ENCODE assay signal across 16 cellular contexts in the genomic region with DNA sequence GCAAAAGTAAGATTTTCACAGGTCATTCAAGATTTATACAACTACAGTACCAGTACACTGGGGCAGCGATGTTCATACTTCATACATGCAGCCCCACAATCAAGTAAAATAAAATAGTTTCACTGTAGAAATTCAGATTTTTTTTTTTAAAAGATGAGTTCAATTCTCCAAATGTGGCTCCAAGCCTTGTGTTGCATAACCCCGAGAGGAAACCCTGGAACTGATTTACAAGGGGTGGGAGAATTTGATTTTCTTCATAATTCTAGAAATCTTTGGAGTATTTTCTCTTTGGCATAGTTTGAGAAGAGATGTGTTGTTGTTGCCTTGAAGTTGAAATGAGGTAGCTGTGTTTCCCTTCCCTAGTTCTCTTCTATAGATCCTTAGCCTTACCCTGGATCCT. TPM values are rescaled to one million over a fixed set of nuclear protein-coding genes. Genes with fewer than 3 reads are reported as not detected.
DNase-seq lines count a peak whose midpoint lies in the region; ATAC-seq and TF ChIP-seq lines count a peak whose summit lies in the region.
"Had no signal": no experiment of that assay in that cellular context is flagged by ENCODE, and none has a peak within 500 bp of the region (broad histone marks: within the 10 kb centered on the region; RNA-seq: fewer than 3 reads in every experiment).

No MANE protein-coding gene starts in this region.

- H3K4me2 ChIP-seq in BLaER1 treated with 17β-estradiol and CSF1 and Interleukin-3, amounts not matched to agents 10 nM and 100 nM, result peak overlapping the region; percentile 24 to 92 (median 85); a peak in 20 of 22 replicates

- peak overlapping the region; percentile 92 to 97 (median 94) for H3K4me3 Mint-ChIP-seq in brain

- H4K20me1 ChIP-seq in BLaER1 treated with 17β-estradiol and CSF1 and Interleukin-3, amounts not matched to agents 10 nM and 100 nM, result peaks cover 0 to 15% (median 0%) of the 10 kb centered on the region in 11 experiments; a peak in 4 of 22 replicates

- ATAC-seq in right cardiac atrium (no peak), gastrocnemius medialis (no peak)

- in situ Hi-C loops in gastrocnemius medialis (cut with MboI; ENCODE audit: low sequenced_read_pairs in 4 of 4), result loop anchor here in 1 of 4 donors (5.0 kb wide), 1 partner anchor 48 kb away; no protein-coding TSS in a partner anchor

- H3K4me3 ChIP-seq in BLaER1 treated with 17β-estradiol and CSF1 and Interleukin-3, amounts not matched to agents 10 nM and 100 nM, result no peak overlapping the region
- H3K4me3 ChIP-seq in right cardiac atrium (ENCODE audit: low read length) (peak overlapping the region; percentile 70), gastrocnemius medialis (peak overlapping the region; percentile 80 to 87 (median 85))

- TF ChIP-seq CTCF in brain (conservative IDR thresholded peaks at IDR 0.05) (no peak), gastrocnemius medialis (IDR thresholded peaks at IDR 0.05 in 4 of 5, conservative IDR thresholded peaks at IDR 0.05 in 1 of 5) (no peak)

- H3K36me3 Mint-ChIP-seq in brain, result peaks cover 30% of the 10 kb centered on the region

- H3K27ac Mint-ChIP-seq in brain, result peak overlapping the region in 4 of 5 experiments; percentile 33 to 98 (median 64)
- H3K27ac Mint-ChIP-seq: CD4-positive, alpha-beta T cell had no signal

- no peaks in the 10 kb centered on the region for H3K9me3 Mint-ChIP-seq in brain
- H3K9me3 Mint-ChIP-seq: CD4-positive, alpha-beta T cell had no signal

- H3K27me3 Mint-ChIP-seq in brain, result peaks cover 5% of the 10 kb centered on the region

- no peaks in the 10 kb centered on the region for H3K27me3 ChIP-seq in BLaER1 treated with 17β-estradiol and CSF1 and Interleukin-3, amounts not matched to agents 10 nM and 100 nM
- H3K27me3 ChIP-seq in right cardiac atrium (ENCODE audit: control insufficient read depth, insufficient read depth) (no peaks in the 10 kb centered on the region), gastrocnemius medialis (no peaks in the 10 kb centered on the region)
- H3K27me3 ChIP-seq: brain microvascular endothelial cell had no signal

- peaks cover 71% of the 10 kb centered on the region for H3K4me1 Mint-ChIP-seq in brain

- no peak for DNase-seq in right cardiac atrium
- no peak for DNase-seq in gastrocnemius medialis
- DNase-seq in GM03348 (ENCODE audit: low spot score), result no peak
- no peak for DNase-seq in NCI-H128 (lab: John Stamatoyannopoulos, UW; ENCODE audit: unreplicated experiment)
- no peak for DNase-seq in DMS79 (lab: John Stamatoyannopoulos, UW)
- DNase-seq in posterior vena cava (ENCODE audit: low spot score), result no peak
- DNase-seq: activated CD4-positive, CD25-positive, alpha-beta regulatory T cell; brain microvascular endothelial cell; CD4-positive, alpha-beta T cell; NCI-H1436; NCI-H82; posterior cingulate gyrus had no signal

- 27% methylated on average over 2 of the region's 2 CpGs for WGBS in right cardiac atrium

- no peak overlapping the region for H3K27ac ChIP-seq in BLaER1 treated with 17β-estradiol and CSF1 and Interleukin-3, amounts not matched to agents 10 nM and 100 nM
- H3K27ac ChIP-seq in right cardiac atrium (ENCODE audit: low read length) (no peak overlapping the region), gastrocnemius medialis (peak overlapping the region; percentile 91 to 96 (median 94))
- H3K27ac ChIP-seq: brain microvascular endothelial cell had no signal

- intact Hi-C loops in right cardiac atrium (cut with DNase I), result loop anchor here in 3 of 4 donors (5.0 to 10.0 kb wide), 4 partner anchors 67 to 87 kb away; partner anchors contain the start of gene RFESD (in 1 of the 3)
- intact Hi-C loops in gastrocnemius medialis (cut with DNase I; ENCODE audit: low total_unique reads), result loop anchor here (5.0 to 10.0 kb wide), 2 partner anchors 123 to 231 kb away; partner anchors contain the start of gene ELL2
- intact Hi-C loops in posterior vena cava (cut with DNase I), result loop anchor here in 1 of 2 donors (5.0 kb wide), 1 partner anchor 67 kb away; no protein-coding TSS in a partner anchor

- no peak for TF ChIP-seq POLR2A in gastrocnemius medialis (IDR thresholded peaks at IDR 0.05)

- H3K4me1 ChIP-seq in BLaER1 treated with 17β-estradiol and CSF1 and Interleukin-3, amounts not matched to agents 10 nM and 100 nM, result peaks cover 60 to 82% (median 73%) of the 10 kb centered on the region in 10 experiments
- H3K4me1 ChIP-seq in right cardiac atrium (ENCODE audit: control insufficient read depth, insufficient read depth, low read length) (peaks cover 3% of the 10 kb centered on the region), gastrocnemius medialis (peaks cover 42 to 61% of the 10 kb centered on the region in 2 donors)

- peak overlapping the region in 2 of 11 experiments; percentile 2 to 92; a peak in 2 of 22 replicates for H3K9ac ChIP-seq in BLaER1 treated with 17β-estradiol and CSF1 and Interleukin-3, amounts not matched to agents 10 nM and 100 nM

- peaks cover 9 to 58% (median 26%) of the 10 kb centered on the region in 11 experiments; a peak in 21 of 22 replicates for H3K36me3 ChIP-seq in BLaER1 treated with 17β-estradiol and CSF1 and Interleukin-3, amounts not matched to agents 10 nM and 100 nM
- peaks cover 0 to 14% of the 10 kb centered on the region in 2 donors for H3K36me3 ChIP-seq in gastrocnemius medialis

- peaks cover 0 to 9% (median 4%) of the 10 kb centered on the region in 11 experiments; a peak in 8 of 22 replicates for H3K9me3 ChIP-seq in BLaER1 treated with 17β-estradiol and CSF1 and Interleukin-3, amounts not matched to agents 10 nM and 100 nM (replicated peaks in 1 of 11)
- H3K9me3 ChIP-seq in right cardiac atrium (ENCODE audit: control insufficient read depth, low read length) (no peaks in the 10 kb centered on the region), gastrocnemius medialis (no peaks in the 10 kb centered on the region)

RNA-seq across cellular contexts. Expression of gene RHOBTB3, which starts 3.0 kb away (rescaled TPM):
- polyA plus RNA-seq in brain (ENCODE audit: insufficient read depth, low read depth, low replicate concordance), result 39.1 TPM
- 100 to 1,000 TPM in 3 of 4 donors, 10 to 100 TPM in 1; 84.7 to 115 (median 104) TPM for total RNA-seq in right cardiac atrium
- polyA plus RNA-seq in right cardiac atrium, result 32.7 TPM
- total RNA-seq in gastrocnemius medialis, result 100 to 1,000 TPM in 1 of 4 donors, 10 to 100 TPM in 3; 40.1 to 134 (median 86.9) TPM
- 10 to 100 TPM; 40.2 to 55.7 TPM for total RNA-seq in posterior vena cava

RNA-seq across cellular contexts. Expression of gene SPATA9, which starts 51.4 kb away (rescaled TPM):
- polyA plus RNA-seq in brain (ENCODE audit: insufficient read depth, low read depth, low replicate concordance) (0.34 TPM), right cardiac atrium (0.25 TPM)
- total RNA-seq in right cardiac atrium (under 1 TPM; 0.11 to 0.59 (median 0.49) TPM), gastrocnemius medialis (under 1 TPM in 1 of 4 donors, not detected in 3; 0.76 TPM), posterior vena cava (under 1 TPM; 0.29 to 0.51 TPM)
- total RNA-seq: CD4-positive, alpha-beta T cell; HT-29; kidney epithelial cell had no signal

Comparison
In these comparisons a context has a peak if more than half of its experiments do, and no peak if none do; other contexts are left out.
1. H3K27ac ChIP-seq: peak in gastrocnemius medialis (4 of 4); none in BLaER1 treated with 17β-estradiol and CSF1 and Interleukin-3, amounts not matched to agents 10 nM and 100 nM (0 of 11) and right cardiac atrium (single experiment).
2. H3K4me3 ChIP-seq: peak in right cardiac atrium (single experiment) and gastrocnemius medialis (4 of 4); none in BLaER1 treated with 17β-estradiol and CSF1 and Interleukin-3, amounts not matched to agents 10 nM and 100 nM (0 of 10).